ENCODE assay signal across 16 cellular contexts in genomic region chr2:239251971-239252370, GRCh38.
DNase-seq lines count a peak whose midpoint lies in the region; ATAC-seq, FAIRE-seq and TF ChIP-seq lines count a peak whose summit lies in the region.
"Had no signal": no experiment of that assay in that cellular context is flagged by ENCODE, and none has a peak within 500 bp of the region (broad histone marks: within the 10 kb centered on the region; RNA-seq: fewer than 3 reads in every experiment).

No MANE protein-coding gene starts in this region.

- peaks cover 3% of the 10 kb centered on the region for H3K36me3 Mint-ChIP-seq in activated naive CD4-positive, alpha-beta T cell treated with anti-CD3 and anti-CD28 coated beads, Interleukin-2, amount 50 U/mL, for 24 hours
- H3K36me3 Mint-ChIP-seq in activated naive CD4-positive, alpha-beta T cell treated with anti-CD3 and anti-CD28 coated beads, Interleukin-2, amount 50 U/mL, for 72 hours: peaks cover 0 to 10% of the 10 kb centered on the region in 2 donors
- H3K36me3 Mint-ChIP-seq in glutamatergic neuron (ENCODE audit: unreplicated experiment): no peaks in the 10 kb centered on the region

- no peaks in the 10 kb centered on the region for H3K27me3 Mint-ChIP-seq in activated naive CD4-positive, alpha-beta T cell treated with anti-CD3 and anti-CD28 coated beads, Interleukin-2, amount 50 U/mL, for 24 hours
- peaks cover 6% of the 10 kb centered on the region for H3K27me3 Mint-ChIP-seq in glutamatergic neuron (ENCODE audit: unreplicated experiment)
- H3K27me3 Mint-ChIP-seq: activated T-helper 17 cell treated with anti-CD3 and anti-CD28 coated beads, Interleukin-2, amount 50 U/mL, for 72 hours; stimulated activated naive CD8-positive, alpha-beta T cell treated with anti-CD3 and anti-CD28 coated beads, Interleukin-15, Interleukin-2, amounts not matched to agents 100 ng/mL and 50 ng/mL, for 24 hours had no signal

- H3K27ac ChIP-seq in neutrophil (peak overlapping the region; percentile 88), upper lobe of left lung (peak overlapping the region in 3 of 4 donors; percentile 57 to 66 (median 65))
- H3K27ac ChIP-seq: A549, neural progenitor cell had no signal

- TF ChIP-seq CTCF in glutamatergic neuron (IDR thresholded peaks at IDR 0.05; ENCODE audit: partially characterized antibody, unreplicated experiment) (no peak), neutrophil (IDR thresholded peaks at IDR 0.05) (no peak), upper lobe of left lung (IDR thresholded peaks at IDR 0.05) (no peak)

- H3K27ac Mint-ChIP-seq in activated naive CD4-positive, alpha-beta T cell treated with anti-CD3 and anti-CD28 coated beads, Interleukin-2, amount 50 U/mL, for 24 hours: no peak overlapping the region
- H3K27ac Mint-ChIP-seq in activated naive CD4-positive, alpha-beta T cell treated with anti-CD3 and anti-CD28 coated beads, Interleukin-2, amount 50 U/mL, for 72 hours: no peak overlapping the region
- H3K27ac Mint-ChIP-seq in glutamatergic neuron (ENCODE audit: unreplicated experiment): peak overlapping the region; percentile 2
- H3K27ac Mint-ChIP-seq: activated CD8-positive, alpha-beta T cell treated with anti-CD3 and anti-CD28 coated beads, Interleukin-2, amount 10 ng/mL, durations not matched to agents 7 days and 5 days had no signal

- in situ Hi-C loops in ACHN (cut with HindIII; ENCODE audit: low pct_ligation_motif_present, low pct_unique_long_range_greater_than_20kb, low sequenced_read_pairs): no loop called here

- H3K4me1 ChIP-seq in neutrophil (ENCODE audit: control insufficient read depth in 1 of 2, insufficient read depth in 1 of 2, low read depth in 1 of 2, low read length in 1 of 2) (peaks cover 77 to 79% of the 10 kb centered on the region in 2 experiments), upper lobe of left lung (peaks cover 27 to 57% (median 32%) of the 10 kb centered on the region in 4 donors)
- H3K4me1 ChIP-seq: A549 had no signal

- no peak for DNase-seq in activated naive CD4-positive, alpha-beta T cell treated with anti-CD3 and anti-CD28 coated beads, Interleukin-2, amount 50 U/mL, for 72 hours (ENCODE audit: low spot score in 2 of 2)
- no peak for DNase-seq in glutamatergic neuron
- no peak for DNase-seq in upper lobe of left lung
- DNase-seq in GM12892 (ENCODE audit: insufficient read length): no peak
- no peak for DNase-seq in ACHN
- DNase-seq in stimulated activated CD4-positive, alpha-beta T cell treated with anti-CD3 and anti-CD28 coated beads, Interleukin-15, amount 100 ng/mL, for 24 hours: no peak
- DNase-seq: activated CD8-positive, alpha-beta T cell treated with anti-CD3 and anti-CD28 coated beads, Interleukin-2, amount 10 ng/mL, durations not matched to agents 7 days and 5 days; NCI-H1694; NCI-H524 treated with DMSO at 0.1 percent for 48 hours had no signal

- TF ChIP-seq EP300 in upper lobe of left lung (IDR thresholded peaks at IDR 0.05): no peak

- WGBS in upper lobe of left lung, 2 donors: 81 to 85% methylated on average over 4 to 9 of the region's 9 CpGs

- H3K4me3 ChIP-seq in neutrophil (ENCODE audit: low read depth in 1 of 2, low read length in 1 of 2) (peak overlapping the region; percentile 51 to 52), upper lobe of left lung (no peak overlapping the region)
- H3K4me3 ChIP-seq: A549, neural progenitor cell had no signal

- ATAC-seq in activated naive CD4-positive, alpha-beta T cell treated with anti-CD3 and anti-CD28 coated beads, Interleukin-2, amount 50 U/mL, for 72 hours: no peak
- no peak for ATAC-seq in upper lobe of left lung (ENCODE audit: low FRiP score in 2 of 2)
- ATAC-seq: A549; activated CD8-positive, alpha-beta T cell treated with anti-CD3 and anti-CD28 coated beads, Interleukin-2, amount 10 ng/mL, durations not matched to agents 7 days and 5 days; activated T-helper 17 cell treated with anti-CD3 and anti-CD28 coated beads, Interleukin-2, amount 50 U/mL, for 72 hours had no signal

- no peaks in the 10 kb centered on the region for H3K27me3 ChIP-seq in neutrophil
- no peaks in the 10 kb centered on the region for H3K27me3 ChIP-seq in upper lobe of left lung
- H3K27me3 ChIP-seq: neural progenitor cell had no signal

- FAIRE-seq in GM12892 (lab: Jason Lieb, UNC): no peak
- FAIRE-seq: A549, astrocyte had no signal

- H3K36me3 ChIP-seq in neutrophil (peaks cover 22% of the 10 kb centered on the region), upper lobe of left lung (no peaks in the 10 kb centered on the region)
- H3K36me3 ChIP-seq: neural progenitor cell had no signal

- no peaks in the 10 kb centered on the region for H3K9me3 Mint-ChIP-seq in activated naive CD4-positive, alpha-beta T cell treated with anti-CD3 and anti-CD28 coated beads, Interleukin-2, amount 50 U/mL, for 24 hours
- no peaks in the 10 kb centered on the region for H3K9me3 Mint-ChIP-seq in activated naive CD4-positive, alpha-beta T cell treated with anti-CD3 and anti-CD28 coated beads, Interleukin-2, amount 50 U/mL, for 72 hours
- H3K9me3 Mint-ChIP-seq in glutamatergic neuron (ENCODE audit: unreplicated experiment): peaks cover 10% of the 10 kb centered on the region
- H3K9me3 Mint-ChIP-seq: activated T-helper 17 cell treated with anti-CD3 and anti-CD28 coated beads, Interleukin-2, amount 50 U/mL, for 72 hours; stimulated activated naive CD8-positive, alpha-beta T cell treated with anti-CD3 and anti-CD28 coated beads, Interleukin-15, Interleukin-2, amounts not matched to agents 100 ng/mL and 50 ng/mL, for 24 hours had no signal

- peaks cover 81% of the 10 kb centered on the region for H3K4me1 Mint-ChIP-seq in activated naive CD4-positive, alpha-beta T cell treated with anti-CD3 and anti-CD28 coated beads, Interleukin-2, amount 50 U/mL, for 24 hours
- H3K4me1 Mint-ChIP-seq in glutamatergic neuron (ENCODE audit: low read depth, unreplicated experiment): peaks cover 53% of the 10 kb centered on the region

- H3K9me3 ChIP-seq in neutrophil (no peaks in the 10 kb centered on the region), upper lobe of left lung (no peaks in the 10 kb centered on the region)
- H3K9me3 ChIP-seq: A549 had no signal

- TF ChIP-seq POLR2A in upper lobe of left lung (IDR thresholded peaks at IDR 0.05) (no peak), GM12892 (IDR thresholded peaks at IDR 0.05; ENCODE audit: low read depth, low read length) (no peak)

- H3K4me3 Mint-ChIP-seq in activated naive CD4-positive, alpha-beta T cell treated with anti-CD3 and anti-CD28 coated beads, Interleukin-2, amount 50 U/mL, for 24 hours: peak overlapping the region; percentile 15
- H3K4me3 Mint-ChIP-seq in glutamatergic neuron (ENCODE audit: unreplicated experiment): no peak overlapping the region
- H3K4me3 Mint-ChIP-seq: activated CD8-positive, alpha-beta T cell treated with anti-CD3 and anti-CD28 coated beads, Interleukin-2, amount 10 ng/mL, durations not matched to agents 7 days and 5 days; neural progenitor cell had no signal

Comparison
In these comparisons a context has a peak if more than half of its experiments do, and no peak if none do; other contexts are left out.
1. H3K4me3 ChIP-seq: peak in neutrophil (2 of 2); none in upper lobe of left lung (0 of 4).